Comparison of ENCODE assay signal across 10 cellular contexts in genomic region chr19:4518345-4519171, GRCh38. TPM values are rescaled to one million over a fixed set of nuclear protein-coding genes. Genes with fewer than 3 reads are reported as not detected.
DNase-seq lines count a peak whose midpoint lies in the region; ATAC-seq and TF ChIP-seq lines count a peak whose summit lies in the region.
"Had no signal": no experiment of that assay in that cellular context is flagged by ENCODE, and none has a peak within 500 bp of the region (broad histone marks: within the 10 kb centered on the region; RNA-seq: fewer than 3 reads in every experiment).

Gene PLIN4 (minus strand): TSS chr19:4518486. CDS start chr19:4518272, 214 bp downstream.

- in situ Hi-C loops in G401 (cut with HindIII; ENCODE audit: low sequenced_read_pairs) = no loop called here

- no peak within 1 kb of the TSS for H3K9ac ChIP-seq in Karpas-422 (ENCODE audit: low read length)

- intact Hi-C loops in left colon (cut with DNase I, micrococcal nuclease) = no loop called here

- H4K20me1 ChIP-seq in Karpas-422 (ENCODE audit: insufficient read depth, low read depth, low read length) = no peaks in the 10 kb centered on the region

- ATAC-seq in left colon = peak; percentile 56
- ATAC-seq in HG02588 (IDR thresholded peaks at IDR 0.05; ENCODE audit: unreplicated experiment) = no peak

- H3K4me1 ChIP-seq in Karpas-422 (ENCODE audit: low read length) = no peaks in the 10 kb centered on the region

- H3K9me3 ChIP-seq in Karpas-422 (ENCODE audit: low read length) = no peaks in the 10 kb centered on the region

- H3K36me3 ChIP-seq in Karpas-422 (ENCODE audit: insufficient read depth, low read length) = no peaks in the 10 kb centered on the region

- TF ChIP-seq RAD21 in Ishikawa (IDR thresholded peaks at IDR 0.05; ENCODE audit: low read depth) = no peak

- no peaks in the 10 kb centered on the region for H3K27me3 ChIP-seq in Karpas-422 (ENCODE audit: low read length)

- peak within 1 kb of the TSS; percentile 47 for H3K27ac ChIP-seq in cingulate gyrus (ENCODE audit: low read depth, low read length)
- H3K27ac ChIP-seq in Karpas-422 (ENCODE audit: low read length) = no peak within 1 kb of the TSS

- no peak for TF ChIP-seq CTCF in subcutaneous adipose tissue (IDR thresholded peaks at IDR 0.05; ENCODE audit: low read depth)

- DNase-seq in left colon (peak in 1 of 2 donors; percentile 73), G401 (ENCODE audit: low spot score) (no peak), HUDEP-2 (lab: John Stamatoyannopoulos, UW; ENCODE audit: unreplicated experiment in 76 of 76) (no peak), Karpas-422 (no peak)
- DNase-seq: GOT3; stimulated activated CD4-positive, alpha-beta T cell treated with anti-CD3 and anti-CD28 coated beads, Interleukin-4, amount 100 ng/mL, for 4 hours had no signal

- no peak within 1 kb of the TSS for H3K4me3 ChIP-seq in Karpas-422 (ENCODE audit: low read length)

- TF ChIP-seq EP300 in Ishikawa (IDR thresholded peaks at IDR 0.05; ENCODE audit: borderline replicate concordance) = no peak

- no peak within 1 kb of the TSS for H2AFZ ChIP-seq in Karpas-422 (ENCODE audit: low read length)

- no peak within 1 kb of the TSS for H3K4me2 ChIP-seq in Karpas-422 (ENCODE audit: low read depth, low read length, poor library complexity, severe bottlenecking)

- H3K79me2 ChIP-seq in Karpas-422 (ENCODE audit: low read length) = no peaks in the 10 kb centered on the region

- H3K9me2 ChIP-seq in Karpas-422 (replicated peaks; ENCODE audit: insufficient read depth, low read length) = no peaks in the 10 kb centered on the region

TF ChIP-seq in Ishikawa, 13 proteins besides CTCF, POLR2A, EP300 and RAD21:
- TF ChIP-seq TAF1 (IDR thresholded peaks at IDR 0.05; ENCODE audit: low read depth) (no peak), ZBTB7A (IDR thresholded peaks at IDR 0.05; ENCODE audit: low read depth) (peak; percentile 47; the same call in 1 of the 2 replicates), YY1 (IDR thresholded peaks at IDR 0.05; ENCODE audit: low read depth) (no peak), NFIC (IDR thresholded peaks at IDR 0.05) (no peak), TEAD4 (IDR thresholded peaks at IDR 0.05) (no peak), MAX (IDR thresholded peaks at IDR 0.05) (peak; percentile 27; the same call in 1 of the 2 replicates), FOXM1 (IDR thresholded peaks at IDR 0.05; ENCODE audit: borderline replicate concordance, low read depth) (no peak), EGR1 (IDR thresholded peaks at IDR 0.05) (no peak), REST (IDR thresholded peaks at IDR 0.05; ENCODE audit: low read depth) (no peak), TCF12 (IDR thresholded peaks at IDR 0.05; ENCODE audit: low read depth) (no peak), CREB1 (IDR thresholded peaks at IDR 0.05; ENCODE audit: low read depth) (no peak), USF1 (IDR thresholded peaks at IDR 0.05) (peak; percentile 86), CEBPB (IDR thresholded peaks at IDR 0.05) (no peak)

RNA-seq across cellular contexts. Expression of gene PLIN4, which starts in this region (rescaled TPM):
- total RNA-seq in left colon (10 to 100 TPM in 1 of 2 donors, under 1 TPM in 1; 0.24 to 12.0 TPM), subcutaneous adipose tissue (1,000 to 10,000 TPM in 1 of 4 donors, 100 to 1,000 TPM in 3; 519 to 1,574 (median 929) TPM)
- 0.18 and 0.34 TPM in 2 replicates for total RNA-seq in G401 (2014; rRNA removed; shearing (Covaris generic))
- not detected in 2 replicates for total RNA-seq in Karpas-422 (2014; rRNA removed; shearing (Covaris generic); ENCODE audit: low replicate concordance)

Comparison
In these comparisons a context has a peak if more than half of its experiments do, and no peak if none do; other contexts are left out.
1. RNA of gene PLIN4 (total RNA-seq): 519 to 1,574 TPM in subcutaneous adipose tissue; 0.24 to 12.0 TPM in left colon, 0.18 to 0.34 TPM in G401 and not detected in Karpas-422; every median in the first group is over 10 times any median in the second.